Comparison of ENCODE assay signal across 8 cellular contexts in genomic region chr12:49945394-49946080, GRCh38. TPM values are rescaled to one million over a fixed set of nuclear protein-coding genes. Genes with fewer than 3 reads are reported as not detected.
DNase-seq lines count a peak whose midpoint lies in the region; ATAC-seq, FAIRE-seq and TF ChIP-seq lines count a peak whose summit lies in the region.

No MANE protein-coding gene starts in this region.

- DNase-seq in GM06990 (ENCODE audit: extremely low read depth, insufficient read length) = peak; percentile 79
- peak; percentile 64 for DNase-seq in NOMO-1 treated with dmso at 0.1 percent for 144 hours (lab: John Stamatoyannopoulos, UW; ENCODE audit: unreplicated experiment)
- DNase-seq in activated CD8-positive, alpha-beta memory T cell treated with anti-CD3 and anti-CD28 coated beads, Interleukin-2, amount 50 U/mL, for 4 hours = peak; percentile 91
- peak; percentile 89 for DNase-seq in endothelial cell of umbilical vein (ENCODE audit: low read depth, low spot score)
- peak; percentile 81 to 91 (median 86) for DNase-seq in mucosa of descending colon
- peak; percentile 67 to 72 for DNase-seq in stimulated activated CD8-positive, alpha-beta memory T cell treated with anti-CD3 and anti-CD28 coated beads, Interleukin-15, amount 100 ng/mL, for 4 hours (ENCODE audit: low read depth in 2 of 2)
- DNase-seq in NCI-H1105 treated with DMSO at 0.1 percent for 48 hours (lab: John Stamatoyannopoulos, UW) = no peak

- ATAC-seq in HG02885 (IDR thresholded peaks at IDR 0.05; ENCODE audit: poor library complexity, unreplicated experiment) (peak; percentile 82), mucosa of descending colon (peak; percentile 93)

- TF ChIP-seq CTCF in GM06990 (IDR thresholded peaks at IDR 0.05; ENCODE audit: insufficient read depth, low read length, poor library complexity, severe bottlenecking) (peak; percentile 95), endothelial cell of umbilical vein (IDR thresholded peaks at IDR 0.05; ENCODE audit: extremely low read depth in 1 of 2, insufficient read depth in 1 of 2, low read depth in 1 of 2, low read length in 2 of 2) (peak; percentile 96 to 97), mucosa of descending colon (IDR thresholded peaks at IDR 0.05) (peak; percentile 73)

- CTCF ChIA-PET in endothelial cell of umbilical vein (lab: Charles Lee) = interaction anchor here (0.5 to 4.5 kb wide), 46 partner anchors 8 to 125 kb away, joined by 3 to 112 read pairs (median 5); partner anchors contain the start of genes AQP5 and NCKAP5L

- H3K4me2 ChIP-seq in endothelial cell of umbilical vein (ENCODE audit: insufficient read depth, low read length) = peak overlapping the region; percentile 48

- dilution Hi-C loops in endothelial cell of umbilical vein (cut with MboI; ENCODE audit: extremely low pct_ligation_motif_present, low sequenced_read_pairs) = no loop called here

- POLR2A ChIA-PET in endothelial cell of umbilical vein (lab: Charles Lee) = no interaction called here

- H4K20me1 ChIP-seq in endothelial cell of umbilical vein (replicated peaks; ENCODE audit: control insufficient read depth, extremely low read depth, insufficient read depth, low read length) = no peaks in the 10 kb centered on the region

- H3K27ac ChIP-seq in endothelial cell of umbilical vein (ENCODE audit: insufficient read depth, low read depth, low read length) = peak overlapping the region; percentile 49

- H3K9me3 ChIP-seq in endothelial cell of umbilical vein (replicated peaks; ENCODE audit: control insufficient read depth, insufficient read depth, low read length) = no peaks in the 10 kb centered on the region
- H3K9me3 ChIP-seq in mucosa of descending colon = no peaks in the 10 kb centered on the region

- H2AFZ ChIP-seq in endothelial cell of umbilical vein (ENCODE audit: low read depth, low read length) = peak overlapping the region; percentile 88

- no peak for TF ChIP-seq POLR2A in endothelial cell of umbilical vein (IDR thresholded peaks at IDR 0.05; ENCODE audit: low read depth, low read length)

- intact Hi-C loops in endothelial cell of umbilical vein (cut with micrococcal nuclease) = loop anchor here (1.0 kb wide), 4 partner anchors 14 to 76 kb away; no protein-coding TSS in a partner anchor
- intact Hi-C loops in mucosa of descending colon (cut with DNase I, micrococcal nuclease) = no loop called here

- H3K79me2 ChIP-seq in endothelial cell of umbilical vein (ENCODE audit: control insufficient read depth, insufficient read depth, low read length) = no peaks in the 10 kb centered on the region

- H3K4me1 ChIP-seq in endothelial cell of umbilical vein (ENCODE audit: control insufficient read depth, extremely low read depth, insufficient read depth, low read length) (peaks cover 11% of the 10 kb centered on the region), mucosa of descending colon (ENCODE audit: low read depth) (peaks cover 6% of the 10 kb centered on the region)

- BruUV-seq in endothelial cell of umbilical vein (replicated peaks; lab: Mats Ljungman, UMichigan) = no TSS peak

- H3K4me3 ChIP-seq in GM06990 (replicated peaks; ENCODE audit: low read depth, low read length) = peak overlapping the region; percentile 34
- H3K4me3 ChIP-seq in endothelial cell of umbilical vein (replicated peaks in 1 of 3; ENCODE audit: insufficient read depth in 1 of 3, low read depth in 1 of 3, low read length in 3 of 3) = no peak overlapping the region
- no peak overlapping the region for H3K4me3 ChIP-seq in mucosa of descending colon

- no peaks in the 10 kb centered on the region for H3K9me1 ChIP-seq in endothelial cell of umbilical vein (replicated peaks; ENCODE audit: control insufficient read depth, extremely low read depth, insufficient read depth, low read length)

- peak; percentile 95 for FAIRE-seq in endothelial cell of umbilical vein (lab: Jason Lieb, UNC)

- H3K9ac ChIP-seq in endothelial cell of umbilical vein (replicated peaks; ENCODE audit: extremely low read depth, insufficient read depth, low read length) = no peak overlapping the region

- H3K27me3 ChIP-seq in GM06990 (replicated peaks; ENCODE audit: control insufficient read depth, insufficient read depth, low read length) = peaks cover 2% of the 10 kb centered on the region
- no peaks in the 10 kb centered on the region for H3K27me3 ChIP-seq in endothelial cell of umbilical vein (ENCODE audit: control insufficient read depth in 2 of 2, insufficient read depth in 2 of 2, low read length in 2 of 2)

- H3K36me3 ChIP-seq in GM06990 (ENCODE audit: control insufficient read depth, insufficient read depth, low read length) (no peaks in the 10 kb centered on the region), endothelial cell of umbilical vein (ENCODE audit: control insufficient read depth in 2 of 2, extremely low read depth in 1 of 2, insufficient read depth in 2 of 2, low read length in 2 of 2) (no peaks in the 10 kb centered on the region), mucosa of descending colon (ENCODE audit: low read depth) (no peaks in the 10 kb centered on the region)

TF ChIP-seq in endothelial cell of umbilical vein, 7 proteins besides CTCF, POLR2A, EP300 and RAD21:
- TF ChIP-seq MAX (IDR thresholded peaks at IDR 0.05; ENCODE audit: insufficient read depth, insufficient read length) (no peak), GATA2 (IDR thresholded peaks at IDR 0.05; ENCODE audit: insufficient read depth, insufficient read length, low read depth, low read length) (no peak), JUN (IDR thresholded peaks at IDR 0.05; ENCODE audit: borderline replicate concordance, insufficient read depth, insufficient read length, low read depth) (peak; percentile 18), POLR2AphosphoS5 (IDR thresholded peaks at IDR 0.05; ENCODE audit: insufficient read depth, low read depth, low read length) (peak; percentile 55), EZH2 (IDR thresholded peaks at IDR 0.05; ENCODE audit: borderline replicate concordance, low read depth, low read length, severe bottlenecking) (no peak), FOS (IDR thresholded peaks at IDR 0.05; ENCODE audit: borderline replicate concordance, insufficient read depth, low read length) (peak; percentile 61), MYC (IDR thresholded peaks at IDR 0.05; ENCODE audit: low read depth, low read length) (no peak)
TF ChIP-seq in endothelial cell of umbilical vein: peak in this region for 3.

RNA-seq across cellular contexts. Expression of gene AQP2, which starts 5.0 kb away (rescaled TPM):
- total RNA-seq in endothelial cell of umbilical vein (not detected in 2 replicates), mucosa of descending colon (not detected)
- not detected in 2 replicates for polyA plus RNA-seq in endothelial cell of umbilical vein
- polyA plus RNA-seq in endothelial cell of umbilical vein (2011; cell fraction: cytosol; rRNA removed) = not detected in 2 replicates
- not detected in 2 replicates for polyA plus RNA-seq in endothelial cell of umbilical vein (2011; cell fraction: nucleus; rRNA removed)
- not detected in 2 replicates for polyA plus RNA-seq in endothelial cell of umbilical vein (2012)
- polyA minus RNA-seq in endothelial cell of umbilical vein = not detected in 2 replicates
- not detected for polyA minus RNA-seq in endothelial cell of umbilical vein (2011; cell fraction: cytosol; rRNA and poly(A)+ RNA removed)
- not detected in 2 replicates for polyA minus RNA-seq in endothelial cell of umbilical vein (2011; cell fraction: nucleus; rRNA and poly(A)+ RNA removed)

RNA-seq across cellular contexts. Expression of gene AQP5, which starts 16.1 kb away (rescaled TPM):
- 0.67 and 0.95 TPM in 2 replicates for total RNA-seq in endothelial cell of umbilical vein
- 2.3 and 2.7 TPM in 2 replicates for polyA plus RNA-seq in endothelial cell of umbilical vein
- 0.76 and 1.8 TPM in 2 replicates for polyA plus RNA-seq in endothelial cell of umbilical vein (2011; cell fraction: cytosol; rRNA removed)
- polyA plus RNA-seq in endothelial cell of umbilical vein (2011; cell fraction: nucleus; rRNA removed) = 1.3 and 2.9 TPM in 2 replicates
- 0.23 and 0.31 TPM in 2 replicates for polyA plus RNA-seq in endothelial cell of umbilical vein (2012)
- 0.68 and 0.92 TPM in 2 replicates for polyA minus RNA-seq in endothelial cell of umbilical vein
- polyA minus RNA-seq in endothelial cell of umbilical vein (2011; cell fraction: cytosol; rRNA and poly(A)+ RNA removed) = not detected
- 0.48 TPM in 1 of 2 replicates, not detected in the other for polyA minus RNA-seq in endothelial cell of umbilical vein (2011; cell fraction: nucleus; rRNA and poly(A)+ RNA removed)
- total RNA-seq in mucosa of descending colon = not detected

RNA-seq across cellular contexts. Expression of gene AQP6, which starts 27.2 kb away (rescaled TPM):
- total RNA-seq in endothelial cell of umbilical vein (not detected in 2 replicates), mucosa of descending colon (under 1 TPM in 1 of 3 donors, not detected in 2; 0.54 TPM)
- polyA plus RNA-seq in endothelial cell of umbilical vein = 0.04 TPM in 1 of 2 replicates, not detected in the other
- polyA plus RNA-seq in endothelial cell of umbilical vein (2011; cell fraction: cytosol; rRNA removed) = not detected in 2 replicates
- 0.07 and 0.20 TPM in 2 replicates for polyA plus RNA-seq in endothelial cell of umbilical vein (2011; cell fraction: nucleus; rRNA removed)
- polyA plus RNA-seq in endothelial cell of umbilical vein (2012) = not detected in 2 replicates
- polyA minus RNA-seq in endothelial cell of umbilical vein = not detected in 2 replicates
- not detected for polyA minus RNA-seq in endothelial cell of umbilical vein (2011; cell fraction: cytosol; rRNA and poly(A)+ RNA removed)
- not detected in 2 replicates for polyA minus RNA-seq in endothelial cell of umbilical vein (2011; cell fraction: nucleus; rRNA and poly(A)+ RNA removed)

RNA-seq across cellular contexts. Expression of gene FAIM2, which starts 41.8 kb away (rescaled TPM):
- total RNA-seq in endothelial cell of umbilical vein (0.12 TPM in 1 of 2 replicates, not detected in the other), mucosa of descending colon (10 to 100 TPM in 1 of 3 donors, 1 to 10 TPM in 1, under 1 TPM in 1; 0.67 to 12.9 (median 2.5) TPM)
- polyA plus RNA-seq in endothelial cell of umbilical vein = 0.01 and 0.22 TPM in 2 replicates
- polyA plus RNA-seq in endothelial cell of umbilical vein (2011; cell fraction: cytosol; rRNA removed) = 0.10 and 0.12 TPM in 2 replicates
- polyA plus RNA-seq in endothelial cell of umbilical vein (2011; cell fraction: nucleus; rRNA removed) = 0.75 TPM in 1 of 2 replicates, not detected in the other
- 0.33 and 0.91 TPM in 2 replicates for polyA plus RNA-seq in endothelial cell of umbilical vein (2012)
- not detected in 2 replicates for polyA minus RNA-seq in endothelial cell of umbilical vein
- 0.20 TPM for polyA minus RNA-seq in endothelial cell of umbilical vein (2011; cell fraction: cytosol; rRNA and poly(A)+ RNA removed)
- polyA minus RNA-seq in endothelial cell of umbilical vein (2011; cell fraction: nucleus; rRNA and poly(A)+ RNA removed) = not detected in 2 replicates
